Comparison of ENCODE assay signal across 14 cellular contexts in the genomic region with DNA sequence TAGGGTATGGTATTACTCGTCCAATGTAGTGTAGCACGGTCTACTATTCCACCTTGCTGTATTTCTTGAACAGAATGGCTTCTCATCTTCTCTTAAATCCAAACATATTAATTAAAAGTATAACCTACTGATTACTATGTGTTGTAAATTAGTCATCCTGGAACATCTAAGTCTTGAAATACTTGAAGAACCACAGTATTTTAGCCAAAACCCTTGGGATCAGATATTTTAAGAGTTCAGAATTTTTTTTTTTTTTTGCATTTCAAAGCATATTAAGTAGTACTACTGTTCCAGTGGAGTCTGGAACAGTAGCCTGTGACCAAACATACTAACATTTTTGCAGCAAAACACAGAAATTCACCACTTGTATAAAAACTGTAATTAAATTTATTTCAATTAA. TPM values are rescaled to one million over a fixed set of nuclear protein-coding genes. Genes with fewer than 3 reads are reported as not detected.
DNase-seq lines count a peak whose midpoint lies in the region; ATAC-seq lines count a peak whose summit lies in the region.
"Had no signal": no experiment of that assay in that cellular context is flagged by ENCODE, and none has a peak within 500 bp of the region (broad histone marks: within the 10 kb centered on the region; RNA-seq: fewer than 3 reads in every experiment).

No MANE protein-coding gene starts in this region.

- H4K20me1 ChIP-seq in BLaER1 (peaks cover 6% of the 10 kb centered on the region; the same call in 1 of the 2 replicates), Karpas-422 (ENCODE audit: insufficient read depth, low read depth, low read length) (no peaks in the 10 kb centered on the region)

- no peaks in the 10 kb centered on the region for H3K9me2 ChIP-seq in Karpas-422 (replicated peaks; ENCODE audit: insufficient read depth, low read length)

- peaks cover 37% of the 10 kb centered on the region for H3K36me3 ChIP-seq in BLaER1
- peaks cover 22% of the 10 kb centered on the region for H3K36me3 ChIP-seq in Karpas-422 (ENCODE audit: insufficient read depth, low read length)
- H3K36me3 ChIP-seq in SJCRH30, result peaks cover 26% of the 10 kb centered on the region

- DNase-seq in Karpas-422, result no peak
- peak; percentile 46 for DNase-seq in fibroblast of gingiva (ENCODE audit: low read depth)
- DNase-seq in stromal cell of bone marrow (ENCODE audit: low read depth), result peak; percentile 33
- DNase-seq in SJCRH30, result no peak
- DNase-seq: AML-193; Calu3; CD4-positive, CD25-positive, alpha-beta regulatory T cell; DMS 273 treated with DMSO at 0.1 percent for 48 hours had no signal

- H3K4me1 ChIP-seq in BLaER1 (peaks cover 10% of the 10 kb centered on the region; the same call in 1 of the 2 replicates), Karpas-422 (ENCODE audit: low read length) (peaks cover 28% of the 10 kb centered on the region), SJCRH30 (no peaks in the 10 kb centered on the region)

- ATAC-seq in HG03565 (IDR thresholded peaks at IDR 0.05; ENCODE audit: unreplicated experiment), result no peak
- no peak for ATAC-seq in GM19455 (IDR thresholded peaks at IDR 0.05; ENCODE audit: unreplicated experiment)
- ATAC-seq: K562 had no signal

- peaks cover 86% of the 10 kb centered on the region for H3K79me2 ChIP-seq in Karpas-422 (ENCODE audit: low read length)

- no peak overlapping the region for H3K9ac ChIP-seq in BLaER1
- H3K9ac ChIP-seq in Karpas-422 (ENCODE audit: low read length), result no peak overlapping the region
- H3K9ac ChIP-seq: BLaER1 treated with 17β-estradiol and CSF1 and Interleukin-3, amounts not matched to agents 10 nM and 100 nM had no signal

- H3K4me2 ChIP-seq in BLaER1, result 0 out of 2 replicates have a peak overlapping the region, but pooled peaks have one; percentile 5
- peak overlapping the region; percentile 20 for H3K4me2 ChIP-seq in Karpas-422 (ENCODE audit: low read depth, low read length, poor library complexity, severe bottlenecking)

- H3K27me3 ChIP-seq in BLaER1 (no peaks in the 10 kb centered on the region), Karpas-422 (ENCODE audit: low read length) (no peaks in the 10 kb centered on the region), SJCRH30 (no peaks in the 10 kb centered on the region)
- H3K27me3 ChIP-seq: BLaER1 treated with 17β-estradiol and CSF1 and Interleukin-3, amounts not matched to agents 10 nM and 100 nM had no signal

- H3K9me3 ChIP-seq in BLaER1 (no peaks in the 10 kb centered on the region), Karpas-422 (ENCODE audit: low read length) (no peaks in the 10 kb centered on the region), SJCRH30 (replicated peaks) (no peaks in the 10 kb centered on the region)
- H3K9me3 ChIP-seq: BLaER1 treated with 17β-estradiol and CSF1 and Interleukin-3, amounts not matched to agents 10 nM and 100 nM; HAP-1 had no signal

- no peak overlapping the region for H3K4me3 ChIP-seq in BLaER1
- H3K4me3 ChIP-seq in Karpas-422 (ENCODE audit: low read length), result no peak overlapping the region
- H3K4me3 ChIP-seq in SJCRH30, result no peak overlapping the region
- H3K4me3 ChIP-seq: BLaER1 treated with 17β-estradiol and CSF1 and Interleukin-3, amounts not matched to agents 10 nM and 100 nM; HAP-1; K562 had no signal

- H3K27ac ChIP-seq in BLaER1, result no peak overlapping the region
- H3K27ac ChIP-seq in Karpas-422 (ENCODE audit: low read length), result no peak overlapping the region
- no peak overlapping the region for H3K27ac ChIP-seq in SJCRH30
- H3K27ac ChIP-seq: BLaER1 treated with 17β-estradiol and CSF1 and Interleukin-3, amounts not matched to agents 10 nM and 100 nM had no signal

- no peak overlapping the region for H2AFZ ChIP-seq in Karpas-422 (ENCODE audit: low read length)

RNA-seq across cellular contexts. Expression of gene ZC3H13, which starts 30.1 kb away (rescaled TPM):
- total RNA-seq in Karpas-422 (2014; rRNA removed; shearing (Covaris generic); ENCODE audit: low replicate concordance), result 24.7 and 30.8 TPM in 2 replicates
- 37.0 and 44.2 TPM in 2 replicates for total RNA-seq in SJCRH30 (2014; rRNA removed; shearing (Covaris generic))

Comparison
In these comparisons a context has a peak if more than half of its experiments do, and no peak if none do; other contexts are left out.
1. DNase-seq: peak in fibroblast of gingiva (single experiment) and stromal cell of bone marrow (single experiment); none in Karpas-422 (single experiment) and SJCRH30 (0 of 2).